Comparison of ENCODE assay signal across 1 cellular context in the genomic region with DNA sequence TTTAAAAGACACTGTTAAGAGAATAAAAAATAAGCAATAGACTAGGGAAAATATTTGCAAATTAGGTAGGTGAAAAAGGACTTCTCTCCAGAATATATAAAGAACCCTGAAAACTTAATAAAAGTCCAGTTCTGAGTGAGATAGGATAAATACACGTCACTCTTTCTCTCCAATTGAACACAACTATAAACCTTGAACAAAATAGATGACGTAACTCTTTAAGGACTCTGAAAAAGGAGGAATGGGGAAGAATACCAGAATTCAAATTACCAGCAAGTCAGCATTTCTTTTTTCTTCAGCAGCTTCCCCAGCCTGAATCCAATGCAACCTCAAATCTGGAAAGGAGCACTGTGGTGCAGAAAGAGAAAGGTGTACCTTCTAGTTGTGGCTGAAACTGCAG.
TF ChIP-seq lines count a peak whose summit lies in the region.

No MANE protein-coding gene starts in this region.

TF ChIP-seq in K562, 482 proteins besides CTCF, POLR2A, EP300 and RAD21:
- TF ChIP-seq TOE1 (IDR thresholded peaks at IDR 0.05; ENCODE audit: borderline replicate concordance) (no peak), TOE1 (CRISPR knock-in tag; IDR thresholded peaks at IDR 0.05; ENCODE audit: borderline replicate concordance, low read depth) (no peak), CEBPG (CRISPR knock-in tag; IDR thresholded peaks at IDR 0.05) (no peak), CEBPG (tag; conservative IDR thresholded peaks at IDR 0.05 in 1 of 2, IDR thresholded peaks at IDR 0.05 in 1 of 2) (0 out of 4 replicates have a peak, but pooled peaks of 1 of the 2 experiments have one; percentile 10), C11orf30 (IDR thresholded peaks at IDR 0.05; ENCODE audit: low read depth) (peak; percentile 31; the same call in 1 of the 2 replicates), ATF7 (IDR thresholded peaks at IDR 0.05) (peak; percentile 75), MECOM (CRISPR knock-in tag; IDR thresholded peaks at IDR 0.05) (no peak), BRD9 (IDR thresholded peaks at IDR 0.05; ENCODE audit: low read depth, partially characterized antibody) (no peak), ATF3 (IDR thresholded peaks at IDR 0.05) (peak; percentile 60), ATF3 (CRISPR knock-in tag; conservative IDR thresholded peaks at IDR 0.05) (no peak), U2AF1 (optimal IDR thresholded peaks at IDR 0.05; ENCODE audit: low read depth, low read length) (no peak), ZNF316 (IDR thresholded peaks at IDR 0.05) (no peak), ZNF507 (tag; conservative IDR thresholded peaks at IDR 0.05) (no peak)
